ENCODE assay signal across 1 cellular context in genomic region chr11:118401151-118401879, GRCh38.
A peak's percentile ranks its signal among the peaks of the same experiment; 100 is the strongest.
TF ChIP-seq lines count a peak whose summit lies in the region.

A gene with protein sequence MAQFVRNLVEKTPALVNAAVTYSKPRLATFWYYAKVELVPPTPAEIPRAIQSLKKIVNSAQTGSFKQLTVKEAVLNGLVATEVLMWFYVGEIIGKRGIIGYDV (plus strand): TSS chr11:118401606. CDS start chr11:118401666, 60 bp downstream.

TF ChIP-seq in HepG2, 621 proteins besides CTCF, POLR2A, EP300 and RAD21 (continued from another document and continues in another):
- TF ChIP-seq, protein P1, sequence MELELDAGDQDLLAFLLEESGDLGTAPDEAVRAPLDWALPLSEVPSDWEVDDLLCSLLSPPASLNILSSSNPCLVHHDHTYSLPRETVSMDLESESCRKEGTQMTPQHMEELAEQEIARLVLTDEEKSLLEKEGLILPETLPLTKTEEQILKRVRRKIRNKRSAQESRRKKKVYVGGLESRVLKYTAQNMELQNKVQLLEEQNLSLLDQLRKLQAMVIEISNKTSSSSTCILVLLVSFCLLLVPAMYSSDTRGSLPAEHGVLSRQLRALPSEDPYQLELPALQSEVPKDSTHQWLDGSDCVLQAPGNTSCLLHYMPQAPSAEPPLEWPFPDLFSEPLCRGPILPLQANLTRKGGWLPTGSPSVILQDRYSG (CRISPR knock-in tag; IDR thresholded peaks at IDR 0.05): no peak
- TF ChIP-seq ADNP (CRISPR knock-in tag; IDR thresholded peaks at IDR 0.05) (no peak), ZNF34 (CRISPR knock-in tag; IDR thresholded peaks at IDR 0.05; ENCODE audit: borderline replicate concordance) (no peak), ZNF383 (CRISPR knock-in tag; IDR thresholded peaks at IDR 0.05; ENCODE audit: borderline replicate concordance) (no peak), PHF20 (CRISPR knock-in tag; IDR thresholded peaks at IDR 0.05) (peak; percentile 85), MZF1 (CRISPR knock-in tag; IDR thresholded peaks at IDR 0.05; ENCODE audit: borderline replicate concordance) (no peak), ZNF547 (CRISPR knock-in tag; IDR thresholded peaks at IDR 0.05) (peak; percentile 69), NFATC3 (CRISPR knock-in tag; IDR thresholded peaks at IDR 0.05) (peak; percentile 90; the same call in 1 of the 2 replicates), ZNF205 (CRISPR knock-in tag; IDR thresholded peaks at IDR 0.05) (no peak), ZNF710 (CRISPR knock-in tag; IDR thresholded peaks at IDR 0.05; ENCODE audit: borderline replicate concordance) (no peak; the same call in 1 of the 2 replicates), NR2C2 (CRISPR knock-in tag; IDR thresholded peaks at IDR 0.05; ENCODE audit: borderline replicate concordance) (peak; percentile 79; the same call in 1 of the 2 replicates), ZNF317 (CRISPR knock-in tag; IDR thresholded peaks at IDR 0.05) (no peak), KLF9 (CRISPR knock-in tag; IDR thresholded peaks at IDR 0.05; ENCODE audit: low read depth) (no peak), ETV6 (CRISPR knock-in tag; conservative IDR thresholded peaks at IDR 0.05) (no peak; the same call in 1 of the 2 replicates), SIN3B (IDR thresholded peaks at IDR 0.05; ENCODE audit: low read length) (0 out of 2 replicates have a peak, but pooled peaks have one; percentile 46), MTF1 (CRISPR knock-in tag; IDR thresholded peaks at IDR 0.05) (no peak), ZNF260 (CRISPR knock-in tag; IDR thresholded peaks at IDR 0.05; ENCODE audit: borderline replicate concordance, low read depth) (no peak), ZNF264 (CRISPR knock-in tag; IDR thresholded peaks at IDR 0.05) (0 out of 2 replicates have a peak, but pooled peaks have one; percentile 8), MIXL1 (CRISPR knock-in tag; IDR thresholded peaks at IDR 0.05) (no peak), RXRA (CRISPR knock-in tag; IDR thresholded peaks at IDR 0.05) (no peak), MATR3 (CRISPR knock-in tag; IDR thresholded peaks at IDR 0.05) (no peak), CBX2 (IDR thresholded peaks at IDR 0.05; ENCODE audit: low read depth, low read length) (no peak), CBX2 (CRISPR knock-in tag; IDR thresholded peaks at IDR 0.05; ENCODE audit: low read depth) (no peak), CBX1 (IDR thresholded peaks at IDR 0.05; ENCODE audit: low read depth) (peak; percentile 8), ZNF367 (CRISPR knock-in tag; IDR thresholded peaks at IDR 0.05; ENCODE audit: borderline replicate concordance) (no peak), ZNF335 (CRISPR knock-in tag; IDR thresholded peaks at IDR 0.05) (peak; percentile 100), CHD4 (IDR thresholded peaks at IDR 0.05; ENCODE audit: borderline replicate concordance, low read length) (no peak), ZNF619 (CRISPR knock-in tag; IDR thresholded peaks at IDR 0.05) (0 out of 2 replicates have a peak, but pooled peaks have one; percentile 55), SNAPC4 (CRISPR knock-in tag; IDR thresholded peaks at IDR 0.05) (peak; percentile 85), SRSF4 (IDR thresholded peaks at IDR 0.05; ENCODE audit: low read depth, low read length, poor library complexity, severe bottlenecking) (no peak), RORA (CRISPR knock-in tag; IDR thresholded peaks at IDR 0.05) (no peak), ARNT2 (CRISPR knock-in tag; IDR thresholded peaks at IDR 0.05; ENCODE audit: low read depth) (0 out of 2 replicates have a peak, but pooled peaks have one; percentile 6), NBN (conservative IDR thresholded peaks at IDR 0.05) (no peak), ATF7-NPFF (CRISPR knock-in tag; IDR thresholded peaks at IDR 0.05; ENCODE audit: low read depth) (no peak), CENPBD1 (CRISPR knock-in tag; IDR thresholded peaks at IDR 0.05; ENCODE audit: borderline replicate concordance, low read depth) (no peak), DR1 (CRISPR knock-in tag; IDR thresholded peaks at IDR 0.05) (peak; percentile 76), XRCC5 (optimal IDR thresholded peaks at IDR 0.05; ENCODE audit: low read length) (peak; percentile 34), ZNF841 (CRISPR knock-in tag; IDR thresholded peaks at IDR 0.05; ENCODE audit: borderline replicate concordance) (no peak), ZBTB3 (CRISPR knock-in tag; IDR thresholded peaks at IDR 0.05; ENCODE audit: borderline replicate concordance, low read depth) (no peak), ZSCAN22 (CRISPR knock-in tag; IDR thresholded peaks at IDR 0.05) (no peak), MLLT10 (CRISPR knock-in tag; IDR thresholded peaks at IDR 0.05) (no peak), SP1 (IDR thresholded peaks at IDR 0.05) (no peak), SP1 (CRISPR knock-in tag; IDR thresholded peaks at IDR 0.05) (0 out of 2 replicates have a peak, but pooled peaks have one; percentile 7), KDM5B (CRISPR knock-in tag; IDR thresholded peaks at IDR 0.05; ENCODE audit: borderline replicate concordance) (peak; percentile 70; the same call in 1 of the 2 replicates), SOX5 (CRISPR knock-in tag; IDR thresholded peaks at IDR 0.05; ENCODE audit: borderline replicate concordance) (no peak), RBM22 (optimal IDR thresholded peaks at IDR 0.05; ENCODE audit: low read length) (no peak), GPN1 (CRISPR knock-in tag; IDR thresholded peaks at IDR 0.05; ENCODE audit: borderline replicate concordance) (no peak), ERF (CRISPR knock-in tag; IDR thresholded peaks at IDR 0.05) (no peak)
- TF ChIP-seq, protein P2, sequence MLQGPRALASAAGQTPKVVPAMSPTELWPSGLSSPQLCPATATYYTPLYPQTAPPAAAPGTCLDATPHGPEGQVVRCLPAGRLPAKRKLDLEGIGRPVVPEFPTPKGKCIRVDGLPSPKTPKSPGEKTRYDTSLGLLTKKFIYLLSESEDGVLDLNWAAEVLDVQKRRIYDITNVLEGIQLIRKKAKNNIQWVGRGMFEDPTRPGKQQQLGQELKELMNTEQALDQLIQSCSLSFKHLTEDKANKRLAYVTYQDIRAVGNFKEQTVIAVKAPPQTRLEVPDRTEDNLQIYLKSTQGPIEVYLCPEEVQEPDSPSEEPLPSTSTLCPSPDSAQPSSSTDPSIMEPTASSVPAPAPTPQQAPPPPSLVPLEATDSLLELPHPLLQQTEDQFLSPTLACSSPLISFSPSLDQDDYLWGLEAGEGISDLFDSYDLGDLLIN (CRISPR knock-in tag; IDR thresholded peaks at IDR 0.05; ENCODE audit: borderline replicate concordance): 0 out of 2 replicates have a peak, but pooled peaks have one; percentile 7
- TF ChIP-seq, protein P3, sequence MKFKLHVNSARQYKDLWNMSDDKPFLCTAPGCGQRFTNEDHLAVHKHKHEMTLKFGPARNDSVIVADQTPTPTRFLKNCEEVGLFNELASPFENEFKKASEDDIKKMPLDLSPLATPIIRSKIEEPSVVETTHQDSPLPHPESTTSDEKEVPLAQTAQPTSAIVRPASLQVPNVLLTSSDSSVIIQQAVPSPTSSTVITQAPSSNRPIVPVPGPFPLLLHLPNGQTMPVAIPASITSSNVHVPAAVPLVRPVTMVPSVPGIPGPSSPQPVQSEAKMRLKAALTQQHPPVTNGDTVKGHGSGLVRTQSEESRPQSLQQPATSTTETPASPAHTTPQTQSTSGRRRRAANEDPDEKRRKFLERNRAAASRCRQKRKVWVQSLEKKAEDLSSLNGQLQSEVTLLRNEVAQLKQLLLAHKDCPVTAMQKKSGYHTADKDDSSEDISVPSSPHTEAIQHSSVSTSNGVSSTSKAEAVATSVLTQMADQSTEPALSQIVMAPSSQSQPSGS (CRISPR knock-in tag; IDR thresholded peaks at IDR 0.05): no peak; the same call in 1 of the 2 replicates
- TF ChIP-seq, protein P4, sequence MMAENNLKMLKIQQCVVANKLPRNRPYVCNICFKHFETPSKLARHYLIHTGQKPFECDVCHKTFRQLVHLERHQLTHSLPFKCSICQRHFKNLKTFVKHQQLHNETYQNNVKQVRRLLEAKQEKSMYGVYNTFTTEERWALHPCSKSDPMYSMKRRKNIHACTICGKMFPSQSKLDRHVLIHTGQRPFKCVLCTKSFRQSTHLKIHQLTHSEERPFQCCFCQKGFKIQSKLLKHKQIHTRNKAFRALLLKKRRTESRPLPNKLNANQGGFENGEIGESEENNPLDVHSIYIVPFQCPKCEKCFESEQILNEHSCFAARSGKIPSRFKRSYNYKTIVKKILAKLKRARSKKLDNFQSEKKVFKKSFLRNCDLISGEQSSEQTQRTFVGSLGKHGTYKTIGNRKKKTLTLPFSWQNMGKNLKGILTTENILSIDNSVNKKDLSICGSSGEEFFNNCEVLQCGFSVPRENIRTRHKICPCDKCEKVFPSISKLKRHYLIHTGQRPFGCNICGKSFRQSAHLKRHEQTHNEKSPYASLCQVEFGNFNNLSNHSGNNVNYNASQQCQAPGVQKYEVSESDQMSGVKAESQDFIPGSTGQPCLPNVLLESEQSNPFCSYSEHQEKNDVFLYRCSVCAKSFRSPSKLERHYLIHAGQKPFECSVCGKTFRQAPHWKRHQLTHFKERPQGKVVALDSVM (CRISPR knock-in tag; IDR thresholded peaks at IDR 0.05): peak; percentile 36; the same call in 1 of the 2 replicates
- TF ChIP-seq, protein P5, sequence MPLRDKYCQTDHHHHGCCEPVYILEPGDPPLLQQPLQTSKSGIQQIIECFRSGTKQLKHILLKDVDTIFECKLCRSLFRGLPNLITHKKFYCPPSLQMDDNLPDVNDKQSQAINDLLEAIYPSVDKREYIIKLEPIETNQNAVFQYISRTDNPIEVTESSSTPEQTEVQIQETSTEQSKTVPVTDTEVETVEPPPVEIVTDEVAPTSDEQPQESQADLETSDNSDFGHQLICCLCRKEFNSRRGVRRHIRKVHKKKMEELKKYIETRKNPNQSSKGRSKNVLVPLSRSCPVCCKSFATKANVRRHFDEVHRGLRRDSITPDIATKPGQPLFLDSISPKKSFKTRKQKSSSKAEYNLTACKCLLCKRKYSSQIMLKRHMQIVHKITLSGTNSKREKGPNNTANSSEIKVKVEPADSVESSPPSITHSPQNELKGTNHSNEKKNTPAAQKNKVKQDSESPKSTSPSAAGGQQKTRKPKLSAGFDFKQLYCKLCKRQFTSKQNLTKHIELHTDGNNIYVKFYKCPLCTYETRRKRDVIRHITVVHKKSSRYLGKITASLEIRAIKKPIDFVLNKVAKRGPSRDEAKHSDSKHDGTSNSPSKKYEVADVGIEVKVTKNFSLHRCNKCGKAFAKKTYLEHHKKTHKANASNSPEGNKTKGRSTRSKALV (CRISPR knock-in tag; IDR thresholded peaks at IDR 0.05): no peak
- TF ChIP-seq, protein P6, sequence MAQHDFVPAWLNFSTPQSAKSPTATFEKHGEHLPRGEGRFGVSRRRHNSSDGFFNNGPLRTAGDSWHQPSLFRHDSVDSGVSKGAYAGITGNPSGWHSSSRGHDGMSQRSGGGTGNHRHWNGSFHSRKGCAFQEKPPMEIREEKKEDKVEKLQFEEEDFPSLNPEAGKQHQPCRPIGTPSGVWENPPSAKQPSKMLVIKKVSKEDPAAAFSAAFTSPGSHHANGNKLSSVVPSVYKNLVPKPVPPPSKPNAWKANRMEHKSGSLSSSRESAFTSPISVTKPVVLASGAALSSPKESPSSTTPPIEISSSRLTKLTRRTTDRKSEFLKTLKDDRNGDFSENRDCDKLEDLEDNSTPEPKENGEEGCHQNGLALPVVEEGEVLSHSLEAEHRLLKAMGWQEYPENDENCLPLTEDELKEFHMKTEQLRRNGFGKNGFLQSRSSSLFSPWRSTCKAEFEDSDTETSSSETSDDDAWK (CRISPR knock-in tag; IDR thresholded peaks at IDR 0.05): no peak
